16 cellular contexts compared by ENCODE assay signal in the genomic region with DNA sequence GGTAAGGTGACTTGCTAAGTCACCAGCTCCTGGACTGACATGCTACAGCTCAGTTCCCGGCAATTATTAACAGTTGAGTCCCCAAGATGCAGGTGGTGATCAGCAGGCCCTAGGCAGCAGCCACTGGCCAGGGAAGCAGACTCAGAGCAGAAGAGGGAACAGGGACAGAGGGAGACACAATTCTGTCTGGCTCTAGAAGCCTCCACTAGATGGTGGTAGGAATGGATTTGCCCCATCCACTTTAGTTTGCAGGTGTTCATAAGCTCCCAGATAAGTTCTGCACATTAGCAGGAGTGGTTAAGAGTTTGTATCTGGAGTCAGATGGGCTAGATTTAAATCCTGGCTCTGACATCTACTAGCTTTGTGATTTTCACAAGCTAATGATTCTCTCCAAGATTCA. TPM values are rescaled to one million over a fixed set of nuclear protein-coding genes. Genes with fewer than 3 reads are reported as not detected.
DNase-seq lines count a peak whose midpoint lies in the region; ATAC-seq and TF ChIP-seq lines count a peak whose summit lies in the region.
"Had no signal": no experiment of that assay in that cellular context is flagged by ENCODE, and none has a peak within 500 bp of the region (broad histone marks: within the 10 kb centered on the region; RNA-seq: fewer than 3 reads in every experiment).

No MANE protein-coding gene starts in this region.

- no peaks in the 10 kb centered on the region for H3K9me2 ChIP-seq in HCT116 (ENCODE audit: insufficient read depth)

- RAD21 ChIA-PET in HCT116 (lab: Charles Lee; ENCODE audit: low non-redundant PET in 1 of 2, low total read pairs in 2 of 2, uncharacterized antibody in 2 of 2, unreplicated experiment in 2 of 2): no interaction called here

- H3K9me3 Mint-ChIP-seq in CD4-positive, alpha-beta T cell: no peaks in the 10 kb centered on the region
- H3K9me3 Mint-ChIP-seq in MCF 10A (ENCODE audit: unreplicated experiment): no peaks in the 10 kb centered on the region
- H3K9me3 Mint-ChIP-seq: CD4-positive, CD25-positive, alpha-beta regulatory T cell had no signal

- no peak overlapping the region for H3K4me3 Mint-ChIP-seq in CD4-positive, alpha-beta T cell
- H3K4me3 Mint-ChIP-seq in MCF 10A (ENCODE audit: unreplicated experiment): no peak overlapping the region

- H3K4me2 ChIP-seq in HCT116 (ENCODE audit: low read length): no peak overlapping the region

- H3K27ac ChIP-seq in HCT116 (ENCODE audit: low read depth, low read length): no peak overlapping the region
- H3K27ac ChIP-seq in CD4-positive, alpha-beta T cell (ENCODE audit: low read depth, low read length): no peak overlapping the region

- no peak overlapping the region for H3K9ac ChIP-seq in HCT116 (ENCODE audit: low read length)

- no peak overlapping the region for H3K27ac Mint-ChIP-seq in CD4-positive, alpha-beta T cell
- no peak overlapping the region for H3K27ac Mint-ChIP-seq in MCF 10A (ENCODE audit: low read depth, unreplicated experiment)
- H3K27ac Mint-ChIP-seq: CD4-positive, CD25-positive, alpha-beta regulatory T cell had no signal

- BruUV-seq in HCT116 (replicated peaks; lab: Mats Ljungman, UMichigan) (no TSS peak), MCF 10A (replicated peaks; lab: Mats Ljungman, UMichigan) (no TSS peak)

- no peaks in the 10 kb centered on the region for H3K36me3 ChIP-seq in HCT116 (ENCODE audit: control insufficient read depth in 1 of 2, insufficient read depth in 2 of 2, low read length in 2 of 2)

- no peak for TF ChIP-seq POLR2A in HCT116 (IDR thresholded peaks at IDR 0.05; ENCODE audit: borderline replicate concordance, extremely low read depth, insufficient read depth, insufficient read length)

- CTCF ChIA-PET in HCT116 (lab: Charles Lee) (no interaction called here), MCF 10A (lab: Yijun Ruan, JAX) (interaction anchor here (1.2 kb wide), 1 partner anchor 10 kb away, joined by 6 read pairs; no protein-coding TSS in a partner anchor)
- CTCF ChIA-PET in CD4-positive, alpha-beta T cell (lab: Charles Lee): interaction anchor here (0.6 kb wide), 1 partner anchor 17 kb away, joined by 3 read pairs; no protein-coding TSS in a partner anchor

- H3K79me2 ChIP-seq in HCT116 (ENCODE audit: insufficient read depth, low read length): no peaks in the 10 kb centered on the region

- no peak for ATAC-seq in HCT116
- peak; percentile 8 for ATAC-seq in left colon
- no peak for ATAC-seq in CD4-positive, alpha-beta T cell (ENCODE audit: poor library complexity)

- TF ChIP-seq RAD21 in HCT116 (IDR thresholded peaks at IDR 0.05; ENCODE audit: low read depth): peak; percentile 14; the same call in 1 of the 2 replicates

- H3K9me3 ChIP-seq in HCT116 (ENCODE audit: control insufficient read depth in 1 of 2, insufficient read depth in 1 of 2, low read depth in 1 of 2, low read length in 2 of 2): no peaks in the 10 kb centered on the region
- H3K9me3 ChIP-seq in CD4-positive, alpha-beta T cell (ENCODE audit: control insufficient read depth, low read length): no peaks in the 10 kb centered on the region

- no peak for TF ChIP-seq CTCF in HCT116 (IDR thresholded peaks at IDR 0.05 in 2 of 3, conservative IDR thresholded peaks at IDR 0.05 in 1 of 3; ENCODE audit: borderline replicate concordance in 1 of 3, insufficient read depth in 1 of 3, low read depth in 2 of 3, low read length in 2 of 3)
- TF ChIP-seq CTCF in CD4-positive, alpha-beta T cell (IDR thresholded peaks at IDR 0.05): no peak
- TF ChIP-seq CTCF in MCF 10A (IDR thresholded peaks at IDR 0.05; ENCODE audit: unreplicated experiment): no peak

- H3K36me3 Mint-ChIP-seq in CD4-positive, alpha-beta T cell (ENCODE audit: low read depth): no peaks in the 10 kb centered on the region
- H3K36me3 Mint-ChIP-seq in MCF 10A (ENCODE audit: insufficient read depth, unreplicated experiment): no peaks in the 10 kb centered on the region

- H3K27me3 ChIP-seq in HCT116 (ENCODE audit: insufficient read depth, low read length): no peaks in the 10 kb centered on the region
- no peaks in the 10 kb centered on the region for H3K27me3 ChIP-seq in CD4-positive, alpha-beta T cell (ENCODE audit: control insufficient read depth, insufficient read depth, low read length)

- no peaks in the 10 kb centered on the region for H3K27me3 Mint-ChIP-seq in CD4-positive, alpha-beta T cell
- no peaks in the 10 kb centered on the region for H3K27me3 Mint-ChIP-seq in MCF 10A (ENCODE audit: insufficient read depth, unreplicated experiment)
- H3K27me3 Mint-ChIP-seq: CD4-positive, CD25-positive, alpha-beta regulatory T cell had no signal

- no peaks in the 10 kb centered on the region for H3K4me1 Mint-ChIP-seq in CD4-positive, alpha-beta T cell (ENCODE audit: low read depth)
- no peaks in the 10 kb centered on the region for H3K4me1 Mint-ChIP-seq in MCF 10A (ENCODE audit: insufficient read depth, unreplicated experiment)

- POLR2A ChIA-PET in HCT116 (lab: Charles Lee) (no interaction called here), MCF 10A (lab: Yijun Ruan, JAX) (interaction anchor here (0.9 kb wide), 1 partner anchor 11 kb away, joined by 3 read pairs; no protein-coding TSS in a partner anchor)
- POLR2A ChIA-PET in CD4-positive, alpha-beta T cell (lab: Charles Lee): interaction anchor here (0.6 kb wide), 1 partner anchor 95 kb away, joined by 3 read pairs; no protein-coding TSS in a partner anchor

- no peak overlapping the region for H2AFZ ChIP-seq in HCT116 (ENCODE audit: low read depth, low read length, poor library complexity, severe bottlenecking)

- H4K20me1 ChIP-seq in HCT116 (ENCODE audit: insufficient read depth): no peaks in the 10 kb centered on the region

- in situ Hi-C loops in Caki2 (cut with HindIII; ENCODE audit: low pct_unique_long_range_greater_than_20kb, low sequenced_read_pairs): no loop called here

- peak; percentile 46 for DNase-seq in Caki2 (ENCODE audit: low read depth)
- DNase-seq in HCT116 (ENCODE audit: low read depth, low spot score): no peak
- DNase-seq in RPMI8226: peak; percentile 45
- no peak for DNase-seq in left colon
- no peak for DNase-seq in stimulated activated CD8-positive, alpha-beta memory T cell treated with anti-CD3 and anti-CD28 coated beads, Interleukin-4, amount 100 ng/mL, for 48 hours
- DNase-seq in CD4-positive, alpha-beta T cell: no peak
- DNase-seq in NCI-H1048 (lab: John Stamatoyannopoulos, UW): no peak
- no peak for DNase-seq in MCF 10A (ENCODE audit: unreplicated experiment)
- DNase-seq: ACHN; CD4-positive, CD25-positive, alpha-beta regulatory T cell; HCEC 1CT; NCI-H1092 treated with DMSO at 0.1 percent for 48 hours; NCI-H1694 treated with DMSO at 0.1 percent for 48 hours; NCI-H446; NCI-H748 treated with DMSO at 0.1 percent for 48 hours; SHP77 treated with DMSO at 0.1 percent for 48 hours had no signal

- no peak overlapping the region for H3K4me3 ChIP-seq in HCT116 (replicated peaks in 1 of 2; ENCODE audit: low read depth in 1 of 2, low read length in 2 of 2)

- H3K4me1 ChIP-seq in HCT116 (ENCODE audit: control insufficient read depth in 1 of 2, insufficient read depth in 2 of 2, low read length in 2 of 2): no peaks in the 10 kb centered on the region

- intact Hi-C loops in HCT116 (cut with micrococcal nuclease): no loop called here
- intact Hi-C loops in left colon (cut with DNase I, micrococcal nuclease): no loop called here
- intact Hi-C loops in CD4-positive, alpha-beta T cell (cut with DNase I, micrococcal nuclease): no loop called here
- intact Hi-C loops in MCF 10A (cut with micrococcal nuclease): no loop called here

TF ChIP-seq in HCT116, 20 proteins besides CTCF, POLR2A, EP300 and RAD21 (continues in another document):
- TF ChIP-seq, protein P1, sequence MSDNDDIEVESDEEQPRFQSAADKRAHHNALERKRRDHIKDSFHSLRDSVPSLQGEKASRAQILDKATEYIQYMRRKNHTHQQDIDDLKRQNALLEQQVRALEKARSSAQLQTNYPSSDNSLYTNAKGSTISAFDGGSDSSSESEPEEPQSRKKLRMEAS (IDR thresholded peaks at IDR 0.05): no peak
- no peak for TF ChIP-seq SP1 (IDR thresholded peaks at IDR 0.05; ENCODE audit: low read depth)
- TF ChIP-seq EZH2phosphoT487 (IDR thresholded peaks at IDR 0.05; ENCODE audit: borderline replicate concordance): no peak
- TF ChIP-seq EGR1 (IDR thresholded peaks at IDR 0.05; ENCODE audit: low read depth): no peak
- TF ChIP-seq, protein P2, sequence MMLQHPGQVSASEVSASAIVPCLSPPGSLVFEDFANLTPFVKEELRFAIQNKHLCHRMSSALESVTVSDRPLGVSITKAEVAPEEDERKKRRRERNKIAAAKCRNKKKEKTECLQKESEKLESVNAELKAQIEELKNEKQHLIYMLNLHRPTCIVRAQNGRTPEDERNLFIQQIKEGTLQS (IDR thresholded peaks at IDR 0.05): no peak
- no peak for TF ChIP-seq SIN3A (IDR thresholded peaks at IDR 0.05; ENCODE audit: low read depth)
- TF ChIP-seq POLR2AphosphoS5 (IDR thresholded peaks at IDR 0.05; ENCODE audit: low read depth, low read length): no peak
- no peak for TF ChIP-seq CBX3 (IDR thresholded peaks at IDR 0.05; ENCODE audit: low read depth)
- TF ChIP-seq, protein P3, sequence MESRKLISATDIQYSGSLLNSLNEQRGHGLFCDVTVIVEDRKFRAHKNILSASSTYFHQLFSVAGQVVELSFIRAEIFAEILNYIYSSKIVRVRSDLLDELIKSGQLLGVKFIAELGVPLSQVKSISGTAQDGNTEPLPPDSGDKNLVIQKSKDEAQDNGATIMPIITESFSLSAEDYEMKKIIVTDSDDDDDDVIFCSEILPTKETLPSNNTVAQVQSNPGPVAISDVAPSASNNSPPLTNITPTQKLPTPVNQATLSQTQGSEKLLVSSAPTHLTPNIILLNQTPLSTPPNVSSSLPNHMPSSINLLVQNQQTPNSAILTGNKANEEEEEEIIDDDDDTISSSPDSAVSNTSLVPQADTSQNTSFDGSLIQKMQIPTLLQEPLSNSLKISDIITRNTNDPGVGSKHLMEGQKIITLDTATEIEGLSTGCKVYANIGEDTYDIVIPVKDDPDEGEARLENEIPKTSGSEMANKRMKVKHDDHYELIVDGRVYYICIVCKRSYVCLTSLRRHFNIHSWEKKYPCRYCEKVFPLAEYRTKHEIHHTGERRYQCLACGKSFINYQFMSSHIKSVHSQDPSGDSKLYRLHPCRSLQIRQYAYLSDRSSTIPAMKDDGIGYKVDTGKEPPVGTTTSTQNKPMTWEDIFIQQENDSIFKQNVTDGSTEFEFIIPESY (IDR thresholded peaks at IDR 0.05; ENCODE audit: extremely low read depth, insufficient replicate concordance, low read length): no peak
- TF ChIP-seq ELF1 (IDR thresholded peaks at IDR 0.05; ENCODE audit: borderline replicate concordance, low read depth): no peak
- TF ChIP-seq SRF (IDR thresholded peaks at IDR 0.05; ENCODE audit: low read depth): no peak
- TF ChIP-seq EZH2 (IDR thresholded peaks at IDR 0.05): no peak
- TF ChIP-seq JUND (IDR thresholded peaks at IDR 0.05): no peak

RNA-seq across cellular contexts. Expression of a gene that starts 25.5 kb away (rescaled TPM):
- 30.7 and 39.1 TPM in 2 replicates for total RNA-seq in Caki2 (2014; rRNA removed; shearing (Covaris generic); ENCODE audit: low replicate concordance)
- total RNA-seq in HCT116 (2021; ENCODE audit: unreplicated experiment): 9.2 TPM
- polyA plus RNA-seq in HCT116 (2012): 9.6 and 13.0 TPM in 2 replicates
- 10 to 100 TPM; 10.8 to 12.5 TPM for total RNA-seq in left colon
- total RNA-seq in CD4-positive, alpha-beta T cell: 1 to 10 TPM; 2.4 to 2.8 TPM
- 29.6 and 36.0 TPM in 2 replicates for total RNA-seq in MCF 10A (2022)

Comparison
In these comparisons a context has a peak if more than half of its experiments do, and no peak if none do; other contexts are left out.
1. DNase-seq: peak in Caki2 (single experiment) and RPMI8226 (single experiment); none in HCT116 (single experiment), left colon (0 of 2), stimulated activated CD8-positive, alpha-beta memory T cell treated with anti-CD3 and anti-CD28 coated beads, Interleukin-4, amount 100 ng/mL, for 48 hours (single experiment), CD4-positive, alpha-beta T cell (0 of 10), NCI-H1048 (single experiment) and MCF 10A (single experiment).